In the genomic region with DNA sequence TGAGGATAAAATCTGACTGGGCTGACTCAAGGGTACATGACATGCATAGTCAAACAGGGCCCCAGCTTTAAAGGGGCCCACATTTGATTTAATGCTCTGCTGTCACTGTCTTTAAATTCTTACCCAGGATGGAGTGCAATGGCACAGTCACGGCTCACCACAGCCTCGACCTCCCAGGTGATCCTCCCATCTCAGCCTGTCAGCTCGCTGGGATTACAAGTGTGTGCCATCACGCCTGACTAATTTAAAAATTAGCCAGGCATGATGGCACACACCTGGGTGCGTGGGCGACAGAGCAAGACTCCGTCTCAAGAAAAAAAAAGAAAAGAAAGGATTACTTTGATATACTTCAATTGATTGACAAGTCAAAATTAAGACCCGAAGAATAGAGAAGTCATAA, we compare ENCODE assay signal across 22 cellular contexts. TPM values are rescaled to one million over a fixed set of nuclear protein-coding genes. Genes with fewer than 3 reads are reported as not detected.
DNase-seq lines count a peak whose midpoint lies in the region; ATAC-seq and TF ChIP-seq lines count a peak whose summit lies in the region.
"Had no signal": no experiment of that assay in that cellular context is flagged by ENCODE, and none has a peak within 500 bp of the region (broad histone marks: within the 10 kb centered on the region; RNA-seq: fewer than 3 reads in every experiment).

No MANE protein-coding gene starts in this region.

- no peaks in the 10 kb centered on the region for H3K27me3 ChIP-seq in gastrocnemius medialis
- H3K27me3 ChIP-seq: upper lobe of right lung had no signal

- no peak for DNase-seq in memory B cell (ENCODE audit: low spot score in 2 of 2)
- no peak for DNase-seq in AG08396 (ENCODE audit: low spot score)
- DNase-seq in gastrocnemius medialis = no peak
- no peak for DNase-seq in Right ventricle myocardium inferior (ENCODE audit: missing footprints)
- DNase-seq in HPDE6-E6E7 (ENCODE audit: extremely low spot score) = no peak
- DNase-seq: activated T-cell treated with anti-CD3 and anti-CD28 coated beads, Interleukin-2, amount 50 U/mL, for 72 hours; Caco-2; cerebellar nuclear complex; EL; foreskin melanocyte; islet precursor cell; lower lobe of right lung; NCI-H1105 treated with DMSO at 0.1 percent for 48 hours; NCI-H510A; nucleus accumbens; upper lobe of right lung had no signal

- ATAC-seq in GM18498 (IDR thresholded peaks at IDR 0.05; ENCODE audit: unreplicated experiment) (peak; percentile 32), GM21367 (IDR thresholded peaks at IDR 0.05; ENCODE audit: unreplicated experiment) (peak; percentile 15), HG03439 (IDR thresholded peaks at IDR 0.05; ENCODE audit: unreplicated experiment) (peak; percentile 44), memory B cell (ENCODE audit: low read depth) (peak; percentile 46), gastrocnemius medialis (no peak), Right ventricle myocardium inferior (no peak)
- ATAC-seq: HepG2 had no signal

- TF ChIP-seq CTCF in gastrocnemius medialis (IDR thresholded peaks at IDR 0.05 in 4 of 5, conservative IDR thresholded peaks at IDR 0.05 in 1 of 5) = no peak

- in situ Hi-C loops in gastrocnemius medialis (cut with MboI; ENCODE audit: low sequenced_read_pairs in 4 of 4) = no loop called here

- no peaks in the 10 kb centered on the region for H3K9me3 Mint-ChIP-seq in memory B cell
- H3K9me3 Mint-ChIP-seq: activated naive CD4-positive, alpha-beta T cell treated with anti-CD3 and anti-CD28 coated beads, Interleukin-2, amount 50 U/mL, for 24 hours; activated T-cell treated with anti-CD3 and anti-CD28 coated beads, Interleukin-2, amount 50 U/mL, for 72 hours had no signal

- no peaks in the 10 kb centered on the region for H3K36me3 ChIP-seq in gastrocnemius medialis
- H3K36me3 ChIP-seq: lower lobe of right lung, upper lobe of right lung had no signal

- H3K27me3 Mint-ChIP-seq in memory B cell = no peaks in the 10 kb centered on the region

- H3K36me3 Mint-ChIP-seq in memory B cell = no peaks in the 10 kb centered on the region
- H3K36me3 Mint-ChIP-seq: activated naive CD4-positive, alpha-beta T cell treated with anti-CD3 and anti-CD28 coated beads, Interleukin-2, amount 50 U/mL, for 24 hours had no signal

- no peak overlapping the region for H3K4me3 ChIP-seq in gastrocnemius medialis
- H3K4me3 ChIP-seq: GM23248, lower lobe of right lung, upper lobe of right lung had no signal

- no peaks in the 10 kb centered on the region for H3K4me1 ChIP-seq in gastrocnemius medialis

- TF ChIP-seq POLR2A in gastrocnemius medialis (IDR thresholded peaks at IDR 0.05) = no peak

- H3K27ac ChIP-seq in gastrocnemius medialis = no peak overlapping the region
- H3K27ac ChIP-seq: GM23248, lower lobe of right lung, upper lobe of right lung had no signal

- H3K9me3 ChIP-seq in gastrocnemius medialis = no peaks in the 10 kb centered on the region
- H3K9me3 ChIP-seq: Caco-2, lower lobe of right lung, upper lobe of right lung had no signal

- peaks cover 22% of the 10 kb centered on the region for H3K4me1 Mint-ChIP-seq in memory B cell

- H3K4me3 Mint-ChIP-seq in memory B cell = no peak overlapping the region
- H3K4me3 Mint-ChIP-seq: activated naive CD4-positive, alpha-beta T cell treated with anti-CD3 and anti-CD28 coated beads, Interleukin-2, amount 50 U/mL, for 24 hours; activated T-cell treated with anti-CD3 and anti-CD28 coated beads, Interleukin-2, amount 50 U/mL, for 72 hours had no signal

- intact Hi-C loops in gastrocnemius medialis (cut with DNase I; ENCODE audit: low total_unique reads) (no loop called here), Right ventricle myocardium inferior (cut with DNase I) (no loop called here)

- H3K27ac Mint-ChIP-seq in memory B cell = no peak overlapping the region
- H3K27ac Mint-ChIP-seq: activated T-cell treated with anti-CD3 and anti-CD28 coated beads, Interleukin-2, amount 50 U/mL, for 72 hours had no signal

RNA-seq across cellular contexts. Expression of gene PLBD1, which starts 9.2 kb away (rescaled TPM):
- total RNA-seq in gastrocnemius medialis (1 to 10 TPM; 3.0 to 7.1 (median 5.8) TPM), Right ventricle myocardium inferior (24.4 TPM)
- total RNA-seq: activated T-cell treated with anti-CD3 and anti-CD28 coated beads, Interleukin-2, amount 50 U/mL, for 72 hours; HepG2 had no signal

Comparison
In these comparisons a context has a peak if more than half of its experiments do, and no peak if none do; other contexts are left out.
1. ATAC-seq: peak in GM18498 (single experiment), GM21367 (single experiment), HG03439 (single experiment) and memory B cell (single experiment); none in gastrocnemius medialis (0 of 2) and Right ventricle myocardium inferior (single experiment).